In genomic region chr16:81314603-81315270, GRCh38 we compare ENCODE assay signal across 8 cellular contexts. TPM values are rescaled to one million over a fixed set of nuclear protein-coding genes. Genes with fewer than 3 reads are reported as not detected.
DNase-seq lines count a peak whose midpoint lies in the region; ATAC-seq and TF ChIP-seq lines count a peak whose summit lies in the region.

TSS of gene GAN (plus strand) at chr16:81314962. CDS start at chr16:81315114, 152 bp downstream.

- no peak for TF ChIP-seq CTCF in GM10266 (IDR thresholded peaks at IDR 0.05; ENCODE audit: control insufficient read depth, insufficient read depth, low read depth, missing control alignments)

- DNase-seq in GM10266 (ENCODE audit: extremely low spot score), result peak; percentile 96
- peak; percentile 96 for DNase-seq in NCI-H1092 treated with DMSO at 0.1 percent for 48 hours (lab: John Stamatoyannopoulos, UW)
- peak; percentile 55 for DNase-seq in glomerular endothelial cell (ENCODE audit: extremely low read depth, low read depth, low spot score)
- peak; percentile 94 for DNase-seq in occipital lobe (lab: John Stamatoyannopoulos, UW)

- peak within 1 kb of the TSS; percentile 92 for H3K4me3 Mint-ChIP-seq in activated naive CD8-positive, alpha-beta T cell

- H3K27ac Mint-ChIP-seq in activated naive CD8-positive, alpha-beta T cell, result peak within 1 kb of the TSS; percentile 85

- peak within 1 kb of the TSS; percentile 57 for H3K27ac ChIP-seq in temporal lobe (ENCODE audit: low read depth, low read length)

- H3K9me3 Mint-ChIP-seq in activated naive CD8-positive, alpha-beta T cell (ENCODE audit: low read depth), result no peaks in the 10 kb centered on the region

- no peaks in the 10 kb centered on the region for H3K27me3 Mint-ChIP-seq in activated naive CD8-positive, alpha-beta T cell

- H3K4me1 Mint-ChIP-seq in activated naive CD8-positive, alpha-beta T cell (ENCODE audit: low read depth), result peaks cover 68% of the 10 kb centered on the region

- ATAC-seq in HG02623 (IDR thresholded peaks at IDR 0.05; ENCODE audit: unreplicated experiment), result peak; percentile 97
- peak; percentile 97 for ATAC-seq in SK-N-SH treated with all-trans-retinoic acid at 6 μM for 48 hours

- no peaks in the 10 kb centered on the region for H3K36me3 Mint-ChIP-seq in activated naive CD8-positive, alpha-beta T cell

TF ChIP-seq in SK-N-SH treated with all-trans-retinoic acid at 6 μM for 48 hours, 23 proteins besides CTCF, POLR2A, EP300 and RAD21:
- TF ChIP-seq BACH2 (CRISPR knock-in tag; IDR thresholded peaks at IDR 0.05; ENCODE audit: borderline replicate concordance), result no peak
- peak; percentile 90 for TF ChIP-seq ZNF70 (CRISPR knock-in tag; IDR thresholded peaks at IDR 0.05)
TF ChIP-seq in SK-N-SH treated with all-trans-retinoic acid at 6 μM for 48 hours: peak in this region for 1.

RNA-seq across cellular contexts. Expression of gene GAN, which starts in this region (rescaled TPM):
- total RNA-seq in glomerular endothelial cell (6.6 and 8.1 TPM in 2 replicates), occipital lobe (33.7 TPM), temporal lobe (22.4 TPM)

Comparison
In these comparisons a context has a peak if more than half of its experiments do, and no peak if none do; other contexts are left out.
1. Peak in every context shown above with its lines: DNase-seq, ATAC-seq and H3K27ac ChIP-seq.